ENCODE assay signal across 8 cellular contexts in genomic region chr17:77476920-77477805, GRCh38.
DNase-seq lines count a peak whose midpoint lies in the region; ATAC-seq lines count a peak whose summit lies in the region.

No MANE protein-coding gene starts in this region.

- H3K9me3 Mint-ChIP-seq in activated CD4-positive, alpha-beta T cell treated with anti-CD3 and anti-CD28 coated beads, Interleukin-2, amount 10 ng/mL, durations not matched to agents 7 days and 5 days = no peaks in the 10 kb centered on the region
- no peaks in the 10 kb centered on the region for H3K9me3 Mint-ChIP-seq in activated naive CD4-positive, alpha-beta T cell treated with anti-CD3 and anti-CD28 coated beads, Interleukin-2, amount 50 U/mL, for 24 hours

- peaks cover 70% of the 10 kb centered on the region for H3K36me3 Mint-ChIP-seq in activated CD4-positive, alpha-beta T cell treated with anti-CD3 and anti-CD28 coated beads, Interleukin-2, amount 10 ng/mL, durations not matched to agents 7 days and 5 days (ENCODE audit: low read depth)
- H3K36me3 Mint-ChIP-seq in activated naive CD4-positive, alpha-beta T cell treated with anti-CD3 and anti-CD28 coated beads, Interleukin-2, amount 50 U/mL, for 24 hours = peaks cover 12% of the 10 kb centered on the region

- H3K27ac Mint-ChIP-seq in activated CD4-positive, alpha-beta T cell treated with anti-CD3 and anti-CD28 coated beads, Interleukin-2, amount 10 ng/mL, durations not matched to agents 7 days and 5 days = peak overlapping the region; percentile 72
- H3K27ac Mint-ChIP-seq in activated naive CD4-positive, alpha-beta T cell treated with anti-CD3 and anti-CD28 coated beads, Interleukin-2, amount 50 U/mL, for 24 hours = peak overlapping the region; percentile 84

- CTCF ChIA-PET in activated CD4-positive, alpha-beta T cell treated with anti-CD3 and anti-CD28 coated beads, Interleukin-2, amount 10 ng/mL, durations not matched to agents 7 days and 5 days (lab: Charles Lee) = interaction anchor here (1.0 to 1.5 kb wide), 3 partner anchors 17 to 77 kb away, joined by 4 to 5 read pairs (median 4); no protein-coding TSS in a partner anchor

- POLR2A ChIA-PET in activated CD4-positive, alpha-beta T cell treated with anti-CD3 and anti-CD28 coated beads, Interleukin-2, amount 10 ng/mL, durations not matched to agents 7 days and 5 days (lab: Charles Lee) = interaction anchor here (0.6 kb wide), 2 partner anchors 18 to 39 kb away, joined by 4 to 5 read pairs; no protein-coding TSS in a partner anchor

- in situ Hi-C loops in KBM-7 (cut with MboI; ENCODE audit: low pct_unique_long_range_greater_than_20kb, low sequenced_read_pairs) = no loop called here

- H3K4me1 Mint-ChIP-seq in activated CD4-positive, alpha-beta T cell treated with anti-CD3 and anti-CD28 coated beads, Interleukin-2, amount 10 ng/mL, durations not matched to agents 7 days and 5 days = peaks cover 78% of the 10 kb centered on the region
- H3K4me1 Mint-ChIP-seq in activated naive CD4-positive, alpha-beta T cell treated with anti-CD3 and anti-CD28 coated beads, Interleukin-2, amount 50 U/mL, for 24 hours = peaks cover 83% of the 10 kb centered on the region

- intact Hi-C loops in Right ventricle myocardium superior (cut with DNase I) = no loop called here

- peak; percentile 86 for ATAC-seq in Right ventricle myocardium superior (ENCODE audit: poor library complexity)
- ATAC-seq in GM19455 (IDR thresholded peaks at IDR 0.05; ENCODE audit: unreplicated experiment) = no peak

- no peak overlapping the region for H3K4me3 Mint-ChIP-seq in activated CD4-positive, alpha-beta T cell treated with anti-CD3 and anti-CD28 coated beads, Interleukin-2, amount 10 ng/mL, durations not matched to agents 7 days and 5 days
- H3K4me3 Mint-ChIP-seq in activated naive CD4-positive, alpha-beta T cell treated with anti-CD3 and anti-CD28 coated beads, Interleukin-2, amount 50 U/mL, for 24 hours = peak overlapping the region; percentile 7

- H3K27me3 Mint-ChIP-seq in activated CD4-positive, alpha-beta T cell treated with anti-CD3 and anti-CD28 coated beads, Interleukin-2, amount 10 ng/mL, durations not matched to agents 7 days and 5 days = no peaks in the 10 kb centered on the region
- H3K27me3 Mint-ChIP-seq in activated naive CD4-positive, alpha-beta T cell treated with anti-CD3 and anti-CD28 coated beads, Interleukin-2, amount 50 U/mL, for 24 hours = no peaks in the 10 kb centered on the region

- no peak for DNase-seq in activated CD4-positive, alpha-beta T cell treated with anti-CD3 and anti-CD28 coated beads, Interleukin-2, amount 10 ng/mL, durations not matched to agents 7 days and 5 days
- DNase-seq in activated CD4-positive, alpha-beta T cell treated with anti-CD3 and anti-CD28 coated beads for 4 hours = no peak
- DNase-seq in Right ventricle myocardium superior = peak; percentile 75
- peak; percentile 33 for DNase-seq in pulmonary artery endothelial cell (ENCODE audit: low read depth, low spot score)
- no peak for DNase-seq in OCI-M2 (lab: John Stamatoyannopoulos, UW; ENCODE audit: unreplicated experiment)
- DNase-seq in KBM-7 = no peak

Comparison
In these comparisons a context has a peak if more than half of its experiments do, and no peak if none do; other contexts are left out.
1. DNase-seq: peak in Right ventricle myocardium superior (single experiment) and pulmonary artery endothelial cell (single experiment); none in activated CD4-positive, alpha-beta T cell treated with anti-CD3 and anti-CD28 coated beads, Interleukin-2, amount 10 ng/mL, durations not matched to agents 7 days and 5 days (single experiment), activated CD4-positive, alpha-beta T cell treated with anti-CD3 and anti-CD28 coated beads for 4 hours (0 of 2), OCI-M2 (single experiment) and KBM-7 (single experiment).